ENCODE assay signal across 8 cellular contexts in genomic region chr15:90530250-90531051, GRCh38. TPM values are rescaled to one million over a fixed set of nuclear protein-coding genes. Genes with fewer than 3 reads are reported as not detected.
DNase-seq lines count a peak whose midpoint lies in the region; ATAC-seq and TF ChIP-seq lines count a peak whose summit lies in the region.

No MANE protein-coding gene starts in this region.

- H3K9me3 Mint-ChIP-seq in progenitor cell of endocrine pancreas (ENCODE audit: low read depth), result no peaks in the 10 kb centered on the region

- H3K4me1 Mint-ChIP-seq in progenitor cell of endocrine pancreas (ENCODE audit: low read depth), result peaks cover 16% of the 10 kb centered on the region

- DNase-seq in Ammon's horn (ENCODE audit: low spot score) (peak; percentile 28), GM19238 (ENCODE audit: insufficient read length, low spot score) (peak; percentile 72), SK-N-DZ (ENCODE audit: low spot score) (peak; percentile 32), left ventricle myocardium superior (peak; percentile 72), progenitor cell of endocrine pancreas (ENCODE audit: low spot score, unreplicated experiment) (peak; percentile 29), GF-D8 (lab: John Stamatoyannopoulos, UW) (no peak)

- WGBS in adipose tissue, 3 donors, result 0 to 1% (median 0%) methylated on average over 57 to 74 of the region's 76 CpGs

- intact Hi-C loops in left ventricle myocardium superior (cut with micrococcal nuclease), result loop anchor here (10.0 kb wide), 1 partner anchor 64 kb away; no protein-coding TSS in a partner anchor

- peak overlapping the region; percentile 82 for H3K4me3 Mint-ChIP-seq in progenitor cell of endocrine pancreas (ENCODE audit: low read depth)

- ATAC-seq in HG03342 (IDR thresholded peaks at IDR 0.05; ENCODE audit: unreplicated experiment) (peak; percentile 44), left ventricle myocardium superior (peak; percentile 49)

- H3K36me3 Mint-ChIP-seq in progenitor cell of endocrine pancreas (ENCODE audit: insufficient read depth), result no peaks in the 10 kb centered on the region

- peak overlapping the region; percentile 73 for H3K27ac ChIP-seq in adipose tissue (ENCODE audit: low read depth, low read length)

- peak overlapping the region; percentile 92 for H3K27ac Mint-ChIP-seq in progenitor cell of endocrine pancreas

- no peak for TF ChIP-seq CTCF in progenitor cell of endocrine pancreas (IDR thresholded peaks at IDR 0.05; ENCODE audit: unreplicated experiment)

- peaks cover 3% of the 10 kb centered on the region for H3K27me3 Mint-ChIP-seq in progenitor cell of endocrine pancreas

RNA-seq across cellular contexts. Expression of gene CRTC3, which starts 0.7 kb away (rescaled TPM):
- 9.0 and 9.3 TPM in 2 replicates for polyA plus RNA-seq in SK-N-DZ (2014; cell fraction: cytosol; rRNA removed)
- polyA plus RNA-seq in SK-N-DZ (2014; cell fraction: nucleus; rRNA removed), result 5.4 and 8.0 TPM in 2 replicates
- 10 to 100 TPM in 2 of 3 donors, 1 to 10 TPM in 1; 6.4 to 24.0 (median 15.4) TPM for polyA plus RNA-seq in adipose tissue
- 29.8 TPM for total RNA-seq in left ventricle myocardium superior
- total RNA-seq in progenitor cell of endocrine pancreas, result 30.0 and 34.6 TPM in 2 replicates
